1 cellular context compared by ENCODE assay signal in genomic region chr6:122751291-122751690, GRCh38.
TF ChIP-seq lines count a peak whose summit lies in the region.

No MANE protein-coding gene starts in this region.

TF ChIP-seq in H1, 55 proteins besides CTCF, POLR2A, EP300 and RAD21 (continued from another document):
- TF ChIP-seq KDM1A (IDR thresholded peaks at IDR 0.05; ENCODE audit: borderline replicate concordance, low read length) (no peak), EGR1 (IDR thresholded peaks at IDR 0.05; ENCODE audit: borderline replicate concordance, low read depth, low read length) (no peak)
